ENCODE assay signal across 2 cellular contexts in the genomic region with DNA sequence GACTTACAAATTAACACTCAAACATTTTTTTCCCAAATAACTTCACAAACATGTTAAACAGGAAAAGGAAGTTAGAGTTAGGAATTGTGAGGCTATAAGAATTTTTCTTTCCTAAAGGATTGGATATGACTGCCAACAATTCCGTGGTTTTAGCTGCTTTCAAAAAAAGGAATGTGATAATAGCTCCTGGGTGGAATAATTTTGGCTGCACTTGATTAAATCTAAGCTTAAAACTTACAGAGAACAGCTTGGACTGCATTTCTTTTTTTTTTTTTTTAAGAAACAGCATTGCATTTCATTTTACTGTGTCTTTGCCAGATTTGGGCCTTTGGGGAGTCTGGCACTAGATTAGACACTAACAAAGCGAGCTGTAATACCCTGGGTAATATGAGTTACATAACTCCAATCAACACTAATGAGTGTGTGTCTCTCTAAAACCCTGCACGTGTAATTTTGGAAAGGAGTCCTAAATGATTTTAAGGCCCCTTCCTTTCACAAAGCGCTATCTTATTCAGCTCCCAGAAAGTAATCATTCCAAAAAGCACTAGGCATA.
A peak's percentile ranks its signal among the peaks of the same experiment; 100 is the strongest.
TF ChIP-seq lines count a peak whose summit lies in the region.

No MANE protein-coding gene starts in this region.

TF ChIP-seq in liver, 16 proteins besides CTCF, POLR2A, EP300 and RAD21 (continued from another document):
- TF ChIP-seq, protein P1, sequence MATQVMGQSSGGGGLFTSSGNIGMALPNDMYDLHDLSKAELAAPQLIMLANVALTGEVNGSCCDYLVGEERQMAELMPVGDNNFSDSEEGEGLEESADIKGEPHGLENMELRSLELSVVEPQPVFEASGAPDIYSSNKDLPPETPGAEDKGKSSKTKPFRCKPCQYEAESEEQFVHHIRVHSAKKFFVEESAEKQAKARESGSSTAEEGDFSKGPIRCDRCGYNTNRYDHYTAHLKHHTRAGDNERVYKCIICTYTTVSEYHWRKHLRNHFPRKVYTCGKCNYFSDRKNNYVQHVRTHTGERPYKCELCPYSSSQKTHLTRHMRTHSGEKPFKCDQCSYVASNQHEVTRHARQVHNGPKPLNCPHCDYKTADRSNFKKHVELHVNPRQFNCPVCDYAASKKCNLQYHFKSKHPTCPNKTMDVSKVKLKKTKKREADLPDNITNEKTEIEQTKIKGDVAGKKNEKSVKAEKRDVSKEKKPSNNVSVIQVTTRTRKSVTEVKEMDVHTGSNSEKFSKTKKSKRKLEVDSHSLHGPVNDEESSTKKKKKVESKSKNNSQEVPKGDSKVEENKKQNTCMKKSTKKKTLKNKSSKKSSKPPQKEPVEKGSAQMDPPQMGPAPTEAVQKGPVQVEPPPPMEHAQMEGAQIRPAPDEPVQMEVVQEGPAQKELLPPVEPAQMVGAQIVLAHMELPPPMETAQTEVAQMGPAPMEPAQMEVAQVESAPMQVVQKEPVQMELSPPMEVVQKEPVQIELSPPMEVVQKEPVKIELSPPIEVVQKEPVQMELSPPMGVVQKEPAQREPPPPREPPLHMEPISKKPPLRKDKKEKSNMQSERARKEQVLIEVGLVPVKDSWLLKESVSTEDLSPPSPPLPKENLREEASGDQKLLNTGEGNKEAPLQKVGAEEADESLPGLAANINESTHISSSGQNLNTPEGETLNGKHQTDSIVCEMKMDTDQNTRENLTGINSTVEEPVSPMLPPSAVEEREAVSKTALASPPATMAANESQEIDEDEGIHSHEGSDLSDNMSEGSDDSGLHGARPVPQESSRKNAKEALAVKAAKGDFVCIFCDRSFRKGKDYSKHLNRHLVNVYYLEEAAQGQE (IDR thresholded peaks at IDR 0.05), result peak; percentile 35
- no peak for TF ChIP-seq HNF4G (IDR thresholded peaks at IDR 0.05)
TF ChIP-seq in liver: peak in this region for 1.

TF ChIP-seq in HepG2, 621 proteins besides CTCF, POLR2A, EP300 and RAD21 (continued from another document):
- TF ChIP-seq, protein P2, sequence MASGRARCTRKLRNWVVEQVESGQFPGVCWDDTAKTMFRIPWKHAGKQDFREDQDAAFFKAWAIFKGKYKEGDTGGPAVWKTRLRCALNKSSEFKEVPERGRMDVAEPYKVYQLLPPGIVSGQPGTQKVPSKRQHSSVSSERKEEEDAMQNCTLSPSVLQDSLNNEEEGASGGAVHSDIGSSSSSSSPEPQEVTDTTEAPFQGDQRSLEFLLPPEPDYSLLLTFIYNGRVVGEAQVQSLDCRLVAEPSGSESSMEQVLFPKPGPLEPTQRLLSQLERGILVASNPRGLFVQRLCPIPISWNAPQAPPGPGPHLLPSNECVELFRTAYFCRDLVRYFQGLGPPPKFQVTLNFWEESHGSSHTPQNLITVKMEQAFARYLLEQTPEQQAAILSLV (CRISPR knock-in tag; IDR thresholded peaks at IDR 0.05; ENCODE audit: borderline replicate concordance), result no peak
- no peak for TF ChIP-seq ZNF549 (CRISPR knock-in tag; IDR thresholded peaks at IDR 0.05)
- TF ChIP-seq NFIB (CRISPR knock-in tag; IDR thresholded peaks at IDR 0.05; ENCODE audit: borderline replicate concordance), result no peak
- TF ChIP-seq, protein P3, sequence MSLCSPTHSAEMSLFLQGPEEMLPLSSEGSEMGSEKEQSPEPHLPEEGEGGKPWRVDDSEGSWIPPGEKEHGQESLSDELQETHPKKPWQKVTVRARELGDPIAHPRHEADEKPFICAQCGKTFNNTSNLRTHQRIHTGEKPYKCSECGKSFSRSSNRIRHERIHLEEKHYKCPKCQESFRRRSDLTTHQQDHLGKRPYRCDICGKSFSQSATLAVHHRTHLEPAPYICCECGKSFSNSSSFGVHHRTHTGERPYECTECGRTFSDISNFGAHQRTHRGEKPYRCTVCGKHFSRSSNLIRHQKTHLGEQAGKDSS (CRISPR knock-in tag; IDR thresholded peaks at IDR 0.05; ENCODE audit: borderline replicate concordance, low read depth), result no peak
- no peak for TF ChIP-seq ZNF737 (CRISPR knock-in tag; IDR thresholded peaks at IDR 0.05; ENCODE audit: borderline replicate concordance)
- no peak for TF ChIP-seq ZNF724P (CRISPR knock-in tag; IDR thresholded peaks at IDR 0.05; ENCODE audit: borderline replicate concordance)
- no peak for TF ChIP-seq ZNF629 (CRISPR knock-in tag; conservative IDR thresholded peaks at IDR 0.05)
- TF ChIP-seq IRF2 (CRISPR knock-in tag; IDR thresholded peaks at IDR 0.05), result no peak
- TF ChIP-seq ZFP36L2 (CRISPR knock-in tag; IDR thresholded peaks at IDR 0.05), result no peak
- no peak for TF ChIP-seq ZNF282 (IDR thresholded peaks at IDR 0.05; ENCODE audit: partially characterized antibody)
- TF ChIP-seq REXO4 (CRISPR knock-in tag; IDR thresholded peaks at IDR 0.05; ENCODE audit: borderline replicate concordance), result no peak
- no peak for TF ChIP-seq ZNF24 (IDR thresholded peaks at IDR 0.05)
- TF ChIP-seq SKI (IDR thresholded peaks at IDR 0.05; ENCODE audit: partially characterized antibody), result no peak
- TF ChIP-seq KMT2A (CRISPR knock-in tag; IDR thresholded peaks at IDR 0.05), result no peak
- no peak for TF ChIP-seq ZNF207 (IDR thresholded peaks at IDR 0.05; ENCODE audit: borderline replicate concordance)
- no peak for TF ChIP-seq ZNF772 (CRISPR knock-in tag; IDR thresholded peaks at IDR 0.05)
- no peak for TF ChIP-seq HIVEP1 (CRISPR knock-in tag; IDR thresholded peaks at IDR 0.05)
